In the genomic region with DNA sequence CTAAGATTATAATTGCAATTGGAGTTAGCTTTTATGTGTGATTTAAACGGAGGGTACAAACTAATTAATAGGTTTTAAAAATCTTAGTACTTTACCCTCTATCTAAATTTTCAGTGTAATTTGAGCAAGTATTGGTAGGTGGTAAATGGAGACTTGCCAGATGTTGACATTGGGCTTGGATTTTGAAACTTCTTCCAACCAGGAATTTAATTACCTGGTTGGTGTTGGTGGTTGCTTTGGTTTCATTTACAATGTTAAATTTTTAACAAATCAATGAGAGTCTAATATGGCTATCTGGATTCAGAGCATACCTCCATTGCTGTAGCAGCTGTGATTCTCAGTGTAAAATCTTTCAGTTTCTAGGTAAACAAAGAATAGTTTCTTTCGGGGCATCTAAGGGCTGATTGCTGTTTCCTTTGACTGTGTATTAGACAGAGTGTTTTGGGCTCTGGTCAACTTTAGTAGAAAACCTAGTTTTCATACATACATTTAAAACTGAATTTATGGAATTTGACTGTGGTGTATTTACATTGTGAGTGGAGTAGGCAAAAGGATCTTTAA, we compare ENCODE assay signal across 9 cellular contexts. TPM values are rescaled to one million over a fixed set of nuclear protein-coding genes. Genes with fewer than 3 reads are reported as not detected.
A peak's percentile ranks its signal among the peaks of the same experiment; 100 is the strongest.
DNase-seq lines count a peak whose midpoint lies in the region; ATAC-seq and TF ChIP-seq lines count a peak whose summit lies in the region.
"Had no signal": no experiment of that assay in that cellular context is flagged by ENCODE, and none has a peak within 500 bp of the region (broad histone marks: within the 10 kb centered on the region; RNA-seq: fewer than 3 reads in every experiment).

No MANE protein-coding gene starts in this region.

- no peaks in the 10 kb centered on the region for H3K9me3 ChIP-seq in heart right ventricle
- no peaks in the 10 kb centered on the region for H3K9me3 ChIP-seq in MG63
- H3K9me3 ChIP-seq in iPS-18a (ENCODE audit: control insufficient read depth, low read depth, low read length): no peaks in the 10 kb centered on the region
- no peaks in the 10 kb centered on the region for H3K9me3 ChIP-seq in upper lobe of left lung

- no peak for TF ChIP-seq CTCF in heart right ventricle (IDR thresholded peaks at IDR 0.05)
- no peak for TF ChIP-seq CTCF in upper lobe of left lung (IDR thresholded peaks at IDR 0.05)

- DNase-seq in heart right ventricle (no peak), cardiac septum (ENCODE audit: low spot score) (no peak), MG63 (no peak), upper lobe of left lung (no peak), Ammon's horn (ENCODE audit: low spot score) (no peak), NCI-H1417 (lab: John Stamatoyannopoulos, UW) (no peak), middle frontal gyrus (ENCODE audit: extremely low spot score, low spot score) (no peak)

- H3K27me3 ChIP-seq in heart right ventricle (peaks cover 7 to 51% (median 38%) of the 10 kb centered on the region in 7 donors), MG63 (no peaks in the 10 kb centered on the region), iPS-18a (ENCODE audit: control insufficient read depth, insufficient read depth, low read length) (peaks cover 7% of the 10 kb centered on the region), upper lobe of left lung (no peaks in the 10 kb centered on the region)

- no peaks in the 10 kb centered on the region for H3K36me3 ChIP-seq in heart right ventricle
- H3K36me3 ChIP-seq in MG63: peaks cover 38% of the 10 kb centered on the region
- H3K36me3 ChIP-seq in iPS-18a (ENCODE audit: control insufficient read depth, low read depth, low read length): peaks cover 9% of the 10 kb centered on the region
- no peaks in the 10 kb centered on the region for H3K36me3 ChIP-seq in upper lobe of left lung

- no peak for TF ChIP-seq POLR2A in upper lobe of left lung (IDR thresholded peaks at IDR 0.05)

- H3K4me3 ChIP-seq in heart right ventricle (peak overlapping the region in 7 of 10 donors; percentile 56 to 76 (median 67)), MG63 (peak overlapping the region; percentile 82), iPS-18a (ENCODE audit: low read length) (peak overlapping the region; percentile 88), upper lobe of left lung (peak overlapping the region in 3 of 4 donors; percentile 76 to 81 (median 79))

- TF ChIP-seq EP300 in upper lobe of left lung (IDR thresholded peaks at IDR 0.05): no peak

- ATAC-seq in heart right ventricle: no peak
- no peak for ATAC-seq in upper lobe of left lung (ENCODE audit: low FRiP score in 2 of 2)

- H3K27ac ChIP-seq in heart right ventricle (peak overlapping the region in 2 of 10 donors; percentile 1 to 91), iPS-18a (ENCODE audit: low read length) (no peak overlapping the region), upper lobe of left lung (peak overlapping the region; percentile 88 to 96 (median 90))
- H3K27ac ChIP-seq: C4-2B had no signal

- peaks cover 0 to 64% (median 12%) of the 10 kb centered on the region in 9 donors for H3K4me1 ChIP-seq in heart right ventricle
- H3K4me1 ChIP-seq in iPS-18a (ENCODE audit: control insufficient read depth, low read depth, low read length): peaks cover 17% of the 10 kb centered on the region
- H3K4me1 ChIP-seq in upper lobe of left lung: peaks cover 18 to 40% (median 30%) of the 10 kb centered on the region in 4 donors

- peak overlapping the region; percentile 87 for H3K9ac ChIP-seq in iPS-18a (ENCODE audit: low read length)

- intact Hi-C loops in heart right ventricle (cut with DNase I): loop anchor here in 2 of 10 donors (10.0 kb wide), 3 partner anchors 55 to 165 kb away; no protein-coding TSS in a partner anchor
- intact Hi-C loops in cardiac septum (cut with DNase I): no loop called here

- WGBS in heart right ventricle, 2 donors: 64 to 70% methylated on average over 2 of the region's 2 CpGs
- WGBS in upper lobe of left lung, 2 donors: 21 to 36% methylated on average over 2 of the region's 2 CpGs

RNA-seq across cellular contexts. Expression of gene DAPK1, which starts 1.9 kb away (rescaled TPM):
- total RNA-seq in heart right ventricle (10 to 100 TPM in 1 of 10 donors, 1 to 10 TPM in 9; 2.3 to 15.5 (median 4.3) TPM), cardiac septum (2.9 TPM), upper lobe of left lung (100 to 1,000 TPM; 125 to 334 (median 213) TPM)
- 1 to 10 TPM; 1.1 to 2.2 TPM for polyA plus RNA-seq in heart right ventricle
- total RNA-seq in MG63 (2014; rRNA removed; shearing (Covaris generic); ENCODE audit: low replicate concordance): 36.4 and 44.6 TPM in 2 replicates
